Comparison of ENCODE assay signal across 19 cellular contexts in the genomic region with DNA sequence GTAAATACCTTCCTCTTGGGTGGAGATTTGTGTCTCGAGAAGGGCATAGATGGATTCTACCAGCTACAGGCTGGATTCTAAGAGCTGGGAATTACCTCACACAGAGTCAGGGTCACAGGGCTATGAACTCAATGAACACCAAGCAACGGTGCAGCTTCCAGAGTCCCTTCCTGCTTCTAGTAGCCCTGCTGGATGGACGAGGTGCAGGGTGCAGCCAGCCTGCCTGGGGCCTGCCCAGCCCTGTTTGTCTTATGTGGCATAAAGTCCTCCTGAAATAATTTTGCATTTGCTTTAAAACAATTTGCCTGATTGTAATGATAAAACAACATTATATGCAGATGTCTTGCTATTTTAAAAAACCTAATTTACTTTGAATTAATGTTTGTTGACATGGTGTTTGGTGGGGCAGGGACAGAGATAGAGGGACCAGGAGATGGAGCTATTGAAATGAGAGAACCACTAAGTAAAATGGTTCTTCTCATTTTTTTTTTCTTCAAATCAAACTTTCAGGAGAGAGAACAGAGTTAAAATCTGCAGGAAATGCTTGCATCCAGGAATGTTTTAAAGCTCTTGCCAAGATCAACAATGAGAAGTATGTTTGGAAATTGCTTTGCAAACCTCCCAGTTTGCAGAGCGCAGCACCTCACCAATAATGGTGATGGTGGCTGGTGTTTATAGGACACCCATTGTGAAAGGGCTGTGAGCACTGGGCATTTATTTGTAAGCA.
DNase-seq lines count a peak whose midpoint lies in the region; ATAC-seq and TF ChIP-seq lines count a peak whose summit lies in the region.
"Had no signal": no experiment of that assay in that cellular context is flagged by ENCODE, and none has a peak within 500 bp of the region (broad histone marks: within the 10 kb centered on the region; RNA-seq: fewer than 3 reads in every experiment).

No MANE protein-coding gene starts in this region.

- H3K9me3 ChIP-seq in RWPE2 (ENCODE audit: severe bottlenecking) = no peaks in the 10 kb centered on the region
- H3K9me3 ChIP-seq: upper lobe of left lung had no signal

- DNase-seq in activated naive CD8-positive, alpha-beta T cell treated with anti-CD3 and anti-CD28 coated beads, Interleukin-2, amount 50 U/mL, for 24 hours = no peak
- no peak for DNase-seq in activated naive CD8-positive, alpha-beta T cell treated with anti-CD3 and anti-CD28 coated beads for 36 hours
- DNase-seq in RWPE2 (ENCODE audit: low spot score) = no peak
- peak; percentile 6 for DNase-seq in epithelial cell of proximal tubule (ENCODE audit: low read depth)
- peak; percentile 13 for DNase-seq in stromal cell of bone marrow (ENCODE audit: low read depth)
- no peak for DNase-seq in effector CD4-positive, alpha-beta T cell
- DNase-seq in OCI-M2 (lab: John Stamatoyannopoulos, UW; ENCODE audit: unreplicated experiment) = no peak
- DNase-seq in HuH-7.5 (ENCODE audit: low spot score) = no peak
- DNase-seq: 8988T; activated CD4-positive, alpha-beta T cell treated with anti-CD3 and anti-CD28 coated beads for 48 hours; activated naive CD4-positive, alpha-beta T cell treated with anti-CD3 and anti-CD28 coated beads for 36 hours; CD8-positive, alpha-beta T cell; left ventricle myocardium superior; NCI-H146; NCI-H2227 treated with DMSO at 0.1 percent for 48 hours; posterior cingulate gyrus; SIG-M5; stimulated activated naive CD4-positive, alpha-beta T cell had no signal

- H3K4me1 ChIP-seq in RWPE2 (ENCODE audit: insufficient read depth, poor library complexity, severe bottlenecking) = peaks cover 18% of the 10 kb centered on the region

- H3K27me3 Mint-ChIP-seq in activated naive CD8-positive, alpha-beta T cell treated with anti-CD3 and anti-CD28 coated beads, Interleukin-2, amount 50 U/mL, for 24 hours = peaks cover 7% of the 10 kb centered on the region
- H3K27me3 Mint-ChIP-seq in activated naive CD8-positive, alpha-beta T cell treated with anti-CD3 and anti-CD28 coated beads for 36 hours = peaks cover 8% of the 10 kb centered on the region

- ATAC-seq in activated naive CD8-positive, alpha-beta T cell treated with anti-CD3 and anti-CD28 coated beads, Interleukin-2, amount 50 U/mL, for 24 hours = peak; percentile 15
- ATAC-seq in RWPE2 (ENCODE audit: low read depth) = peak; percentile 63
- ATAC-seq: CD8-positive, alpha-beta T cell; left ventricle myocardium superior had no signal

- H3K36me3 Mint-ChIP-seq in activated naive CD8-positive, alpha-beta T cell treated with anti-CD3 and anti-CD28 coated beads, Interleukin-2, amount 50 U/mL, for 24 hours (ENCODE audit: low read depth) = no peaks in the 10 kb centered on the region
- H3K36me3 Mint-ChIP-seq in activated naive CD8-positive, alpha-beta T cell treated with anti-CD3 and anti-CD28 coated beads for 36 hours = no peaks in the 10 kb centered on the region
- H3K36me3 Mint-ChIP-seq: CD8-positive, alpha-beta T cell had no signal

- TF ChIP-seq CTCF in RWPE2 (IDR thresholded peaks at IDR 0.05; ENCODE audit: poor library complexity, severe bottlenecking) = peak; percentile 48
- TF ChIP-seq CTCF in epithelial cell of proximal tubule (conservative IDR thresholded peaks at IDR 0.05; ENCODE audit: low read depth, low read length) = peak; percentile 33

- no peaks in the 10 kb centered on the region for H3K9me3 Mint-ChIP-seq in activated naive CD8-positive, alpha-beta T cell treated with anti-CD3 and anti-CD28 coated beads, Interleukin-2, amount 50 U/mL, for 24 hours
- no peaks in the 10 kb centered on the region for H3K9me3 Mint-ChIP-seq in activated naive CD8-positive, alpha-beta T cell treated with anti-CD3 and anti-CD28 coated beads for 36 hours
- H3K9me3 Mint-ChIP-seq: activated naive CD4-positive, alpha-beta T cell treated with anti-CD3 and anti-CD28 coated beads for 36 hours; CD8-positive, alpha-beta T cell had no signal

- no peak overlapping the region for H3K4me3 Mint-ChIP-seq in activated naive CD8-positive, alpha-beta T cell treated with anti-CD3 and anti-CD28 coated beads, Interleukin-2, amount 50 U/mL, for 24 hours
- no peak overlapping the region for H3K4me3 Mint-ChIP-seq in activated naive CD8-positive, alpha-beta T cell treated with anti-CD3 and anti-CD28 coated beads for 36 hours
- H3K4me3 Mint-ChIP-seq: activated naive CD4-positive, alpha-beta T cell treated with anti-CD3 and anti-CD28 coated beads for 36 hours; CD8-positive, alpha-beta T cell had no signal

- H3K27ac Mint-ChIP-seq in activated naive CD8-positive, alpha-beta T cell treated with anti-CD3 and anti-CD28 coated beads, Interleukin-2, amount 50 U/mL, for 24 hours = no peak overlapping the region
- no peak overlapping the region for H3K27ac Mint-ChIP-seq in activated naive CD8-positive, alpha-beta T cell treated with anti-CD3 and anti-CD28 coated beads for 36 hours
- H3K27ac Mint-ChIP-seq: activated naive CD4-positive, alpha-beta T cell treated with anti-CD3 and anti-CD28 coated beads for 36 hours; CD8-positive, alpha-beta T cell had no signal

- H3K36me3 ChIP-seq in RWPE2 (ENCODE audit: low read depth) = no peaks in the 10 kb centered on the region
- H3K36me3 ChIP-seq: upper lobe of left lung had no signal

- H3K27me3 ChIP-seq in RWPE2 (ENCODE audit: insufficient read depth, poor library complexity, severe bottlenecking) = no peaks in the 10 kb centered on the region
- H3K27me3 ChIP-seq: upper lobe of left lung had no signal

- H3K4me1 Mint-ChIP-seq in activated naive CD8-positive, alpha-beta T cell treated with anti-CD3 and anti-CD28 coated beads, Interleukin-2, amount 50 U/mL, for 24 hours = no peaks in the 10 kb centered on the region
- no peaks in the 10 kb centered on the region for H3K4me1 Mint-ChIP-seq in activated naive CD8-positive, alpha-beta T cell treated with anti-CD3 and anti-CD28 coated beads for 36 hours

- H3K4me3 ChIP-seq in RWPE2 (ENCODE audit: severe bottlenecking) (no peak overlapping the region), epithelial cell of proximal tubule (ENCODE audit: low read depth, low read length) (no peak overlapping the region)
- H3K4me3 ChIP-seq: upper lobe of left lung had no signal

- no peak overlapping the region for H3K27ac ChIP-seq in RWPE2 (ENCODE audit: poor library complexity, severe bottlenecking)
- H3K27ac ChIP-seq: upper lobe of left lung had no signal

Comparison
In these comparisons a context has a peak if more than half of its experiments do, and no peak if none do; other contexts are left out.
1. DNase-seq: peak in epithelial cell of proximal tubule (single experiment) and stromal cell of bone marrow (single experiment); none in activated naive CD8-positive, alpha-beta T cell treated with anti-CD3 and anti-CD28 coated beads, Interleukin-2, amount 50 U/mL, for 24 hours (single experiment), activated naive CD8-positive, alpha-beta T cell treated with anti-CD3 and anti-CD28 coated beads for 36 hours (single experiment), RWPE2 (single experiment), effector CD4-positive, alpha-beta T cell (single experiment), OCI-M2 (single experiment) and HuH-7.5 (single experiment).